Comparison of ENCODE assay signal across 8 cellular contexts in genomic region chrX:64204701-64205440, GRCh38.
DNase-seq lines count a peak whose midpoint lies in the region; ATAC-seq and TF ChIP-seq lines count a peak whose summit lies in the region.

No MANE protein-coding gene starts in this region.

- peak overlapping the region; percentile 66 for H3K4me3 ChIP-seq in SU-DHL-6 (ENCODE audit: insufficient read depth, low read length, poor library complexity, severe bottlenecking)

- H3K27me3 ChIP-seq in SU-DHL-6 (ENCODE audit: low read length): no peaks in the 10 kb centered on the region

- no peaks in the 10 kb centered on the region for H3K79me2 ChIP-seq in SU-DHL-6 (ENCODE audit: insufficient read depth, low read length)

- no peaks in the 10 kb centered on the region for H3K9me2 ChIP-seq in SU-DHL-6 (replicated peaks; ENCODE audit: insufficient read depth, low read length)

- no peaks in the 10 kb centered on the region for H3K9me3 ChIP-seq in SU-DHL-6 (ENCODE audit: insufficient read depth, low read length)

- peak overlapping the region; percentile 71 for H2AFZ ChIP-seq in SU-DHL-6 (ENCODE audit: low read depth, low read length, severe bottlenecking)

- H3K27ac ChIP-seq in SU-DHL-6 (ENCODE audit: low read depth, low read length) (peak overlapping the region; percentile 35; the same call in 1 of the 2 replicates), cingulate gyrus (ENCODE audit: low read depth, low read length) (peak overlapping the region; percentile 75)

- DNase-seq in Ammon's horn (ENCODE audit: low spot score): peak; percentile 45
- peak; percentile 64 for DNase-seq in left kidney (ENCODE audit: low read depth, low spot score)
- DNase-seq in stimulated activated CD4-positive, alpha-beta T cell treated with anti-CD3 and anti-CD28 coated beads, Interleukin-4, amount 100 ng/mL, for 24 hours: peak; percentile 4
- no peak for DNase-seq in NCI-H69 (lab: John Stamatoyannopoulos, UW)

- no peaks in the 10 kb centered on the region for H3F3A ChIP-seq in SU-DHL-6 (ENCODE audit: insufficient read depth)

- H4K20me1 ChIP-seq in SU-DHL-6 (ENCODE audit: low read depth, low read length): no peaks in the 10 kb centered on the region

- peak overlapping the region; percentile 65 for H3K4me2 ChIP-seq in SU-DHL-6 (ENCODE audit: low read depth, low read length, poor library complexity, severe bottlenecking)

- no peak for TF ChIP-seq CTCF in SU-DHL-6 (IDR thresholded peaks at IDR 0.05; ENCODE audit: insufficient read depth, low read length, poor library complexity, severe bottlenecking)

- H3K9ac ChIP-seq in SU-DHL-6 (ENCODE audit: low read length): peak overlapping the region; percentile 71

- no peaks in the 10 kb centered on the region for H3K36me3 ChIP-seq in SU-DHL-6 (ENCODE audit: low read length)

- ATAC-seq in GM18873 (IDR thresholded peaks at IDR 0.05; ENCODE audit: low FRiP score, unreplicated experiment): peak; percentile 4
- ATAC-seq in HG03354 (IDR thresholded peaks at IDR 0.05; ENCODE audit: poor library complexity, severe bottlenecking, unreplicated experiment): peak; percentile 19
